Comparison of ENCODE assay signal across 15 cellular contexts in the genomic region with DNA sequence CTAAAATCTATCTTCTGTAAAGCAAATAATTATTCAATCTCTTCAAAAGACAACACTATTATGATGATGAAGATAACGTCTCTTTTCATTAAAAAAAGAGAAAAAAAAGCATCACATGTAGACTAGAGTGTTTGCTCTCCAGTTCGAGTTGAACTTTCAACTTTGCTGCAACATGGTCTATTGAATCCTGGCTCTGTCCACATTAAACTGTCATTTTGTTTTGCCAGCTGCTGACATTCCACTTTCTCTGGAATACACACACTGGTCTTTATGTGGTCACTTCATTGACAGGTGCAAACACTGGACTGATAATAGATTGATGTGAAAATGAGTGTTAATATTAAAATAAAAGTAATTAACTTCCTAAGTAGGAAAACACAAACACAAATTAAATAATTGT.
DNase-seq lines count a peak whose midpoint lies in the region; ATAC-seq and TF ChIP-seq lines count a peak whose summit lies in the region.
"Had no signal": no experiment of that assay in that cellular context is flagged by ENCODE, and none has a peak within 500 bp of the region (broad histone marks: within the 10 kb centered on the region; RNA-seq: fewer than 3 reads in every experiment).

No MANE protein-coding gene starts in this region.

- ATAC-seq in GM21390 (IDR thresholded peaks at IDR 0.05; ENCODE audit: unreplicated experiment), result no peak

- peaks cover 6% of the 10 kb centered on the region for H3K27me3 Mint-ChIP-seq in progenitor cell of endocrine pancreas

- peaks cover 4% of the 10 kb centered on the region for H3K36me3 Mint-ChIP-seq in progenitor cell of endocrine pancreas (ENCODE audit: insufficient read depth)

- peaks cover 4% of the 10 kb centered on the region for H3K4me1 Mint-ChIP-seq in progenitor cell of endocrine pancreas (ENCODE audit: low read depth)

- TF ChIP-seq CTCF in progenitor cell of endocrine pancreas (IDR thresholded peaks at IDR 0.05; ENCODE audit: unreplicated experiment), result no peak

- DNase-seq in LHCN-M2 (ENCODE audit: low read depth) (peak; percentile 8), NCI-H146 treated with DMSO at 0.1 percent for 48 hours (lab: John Stamatoyannopoulos, UW; ENCODE audit: unreplicated experiment) (peak; percentile 10), left kidney (ENCODE audit: low read depth, low spot score) (peak; percentile 71), progenitor cell of endocrine pancreas (ENCODE audit: low spot score, unreplicated experiment) (no peak), SIG-M5 (lab: John Stamatoyannopoulos, UW) (no peak), AG08395 (ENCODE audit: low spot score) (no peak)
- DNase-seq: ACHN, AML-193, KG1, MV-4-11, NCI-H1694 treated with DMSO at 0.1 percent for 48 hours, NCI-H526, OCI-M1 had no signal

- H3K27ac Mint-ChIP-seq in progenitor cell of endocrine pancreas, result peak overlapping the region; percentile 82
- H3K27ac Mint-ChIP-seq: T-helper 1 cell treated with Interleukin-12 subunit alpha and Interleukin-12 subunit beta and Interleukin-4 antibody, amounts not matched to agents 30 μg/mL and 1 μg/mL, for 36 hours had no signal

- peaks cover 7% of the 10 kb centered on the region for H3K9me3 Mint-ChIP-seq in progenitor cell of endocrine pancreas (ENCODE audit: low read depth)
- H3K9me3 Mint-ChIP-seq: T-helper 1 cell treated with Interleukin-12 subunit alpha and Interleukin-12 subunit beta and Interleukin-4 antibody, amounts not matched to agents 30 μg/mL and 1 μg/mL, for 36 hours had no signal

- no peak overlapping the region for H3K4me3 Mint-ChIP-seq in progenitor cell of endocrine pancreas (ENCODE audit: low read depth)
- H3K4me3 Mint-ChIP-seq: T-helper 1 cell treated with Interleukin-12 subunit alpha and Interleukin-12 subunit beta and Interleukin-4 antibody, amounts not matched to agents 30 μg/mL and 1 μg/mL, for 36 hours had no signal

Comparison
In these comparisons a context has a peak if more than half of its experiments do, and no peak if none do; other contexts are left out.
1. DNase-seq: peak in LHCN-M2 (single experiment), NCI-H146 treated with DMSO at 0.1 percent for 48 hours (single experiment) and left kidney (single experiment); none in progenitor cell of endocrine pancreas (single experiment), SIG-M5 (single experiment) and AG08395 (single experiment).